ENCODE assay signal across 25 cellular contexts in the genomic region with DNA sequence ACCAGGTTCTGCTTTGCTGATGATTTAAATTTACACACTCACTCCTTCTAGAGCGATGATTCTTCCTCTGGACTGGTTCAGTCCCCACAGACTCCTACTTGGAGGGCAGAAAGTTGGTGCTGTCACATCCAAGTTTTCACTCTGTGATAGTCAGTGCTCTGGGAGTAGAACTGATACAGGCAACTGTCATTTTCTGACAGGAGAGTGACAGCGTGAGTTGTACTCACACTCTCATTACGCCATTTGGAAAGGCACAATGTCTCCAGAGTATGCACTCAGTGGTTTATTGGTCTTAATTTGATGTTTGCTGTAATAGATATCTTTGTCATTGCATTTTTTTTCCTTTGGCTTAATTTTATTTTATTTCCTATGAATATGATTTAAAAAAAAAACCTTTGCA.
A peak's percentile ranks its signal among the peaks of the same experiment; 100 is the strongest.
DNase-seq lines count a peak whose midpoint lies in the region; ATAC-seq, FAIRE-seq and TF ChIP-seq lines count a peak whose summit lies in the region.
"Had no signal": no experiment of that assay in that cellular context is flagged by ENCODE, and none has a peak within 500 bp of the region (broad histone marks: within the 10 kb centered on the region; RNA-seq: fewer than 3 reads in every experiment).

No MANE protein-coding gene starts in this region.

- in situ Hi-C loops in K562 (cut with MboI) = no loop called here

- TF ChIP-seq CTCF in K562 (IDR thresholded peaks at IDR 0.05 in 2 of 3, conservative IDR thresholded peaks at IDR 0.05 in 1 of 3; ENCODE audit: insufficient read depth in 2 of 3, low read depth in 1 of 3, low read length in 3 of 3) = no peak
- no peak for TF ChIP-seq CTCF in neural cell (IDR thresholded peaks at IDR 0.05; ENCODE audit: poor library complexity, severe bottlenecking)
- TF ChIP-seq CTCF in GM20000 (IDR thresholded peaks at IDR 0.05; ENCODE audit: extremely low read depth, missing control alignments) = no peak

- CTCF ChIA-PET in K562 (lab: Yijun Ruan, JAX; ENCODE audit: low intra/inter-chr PET ratio) = no interaction called here

- TF ChIP-seq RAD21 in K562 (CRISPR knock-in tag; conservative IDR thresholded peaks at IDR 0.05 in 1 of 2, IDR thresholded peaks at IDR 0.05 in 1 of 2) = no peak
- no peak for TF ChIP-seq RAD21 in neural cell (conservative IDR thresholded peaks at IDR 0.05)

- H3F3A ChIP-seq in neural cell (ENCODE audit: insufficient read depth, low read length, poor library complexity, severe bottlenecking) = peaks cover 3% of the 10 kb centered on the region

- TF ChIP-seq POLR2A in K562 (conservative IDR thresholded peaks at IDR 0.05) = no peak

- H3K36me3 ChIP-seq in K562 (ENCODE audit: control insufficient read depth, insufficient read depth, low read length) = no peaks in the 10 kb centered on the region
- no peaks in the 10 kb centered on the region for H3K36me3 ChIP-seq in neural cell (ENCODE audit: insufficient read depth, low read length)
- H3K36me3 ChIP-seq: BE2C, BLaER1 had no signal

- H4K20me1 ChIP-seq in K562 (replicated peaks; ENCODE audit: control insufficient read depth, insufficient read depth, low read length) (no peaks in the 10 kb centered on the region), neural cell (ENCODE audit: insufficient read depth) (no peaks in the 10 kb centered on the region)
- H4K20me1 ChIP-seq: BLaER1 had no signal

- H3K27me3 ChIP-seq in K562 (ENCODE audit: control insufficient read depth in 2 of 2, insufficient read depth in 2 of 2, low read length in 2 of 2) = no peaks in the 10 kb centered on the region
- H3K27me3 ChIP-seq in neural cell (ENCODE audit: insufficient read depth, low read depth, low read length) = no peaks in the 10 kb centered on the region
- H3K27me3 ChIP-seq: BE2C, BLaER1 had no signal

- no peaks in the 10 kb centered on the region for H3K9me1 ChIP-seq in K562 (ENCODE audit: control insufficient read depth, insufficient read depth, low read length)

- no peaks in the 10 kb centered on the region for H3K9me2 ChIP-seq in neural cell (ENCODE audit: insufficient read depth, low read length)

- DNase-seq in SHP77 treated with DMSO at 0.1 percent for 48 hours (lab: John Stamatoyannopoulos, UW) = peak; percentile 90
- DNase-seq in K562 (ENCODE audit: extremely low read depth in 1 of 4, low spot score in 3 of 4) = peak in 1 of 4 experiments; percentile 14
- DNase-seq in T1000 (lab: John Stamatoyannopoulos, UW) = no peak
- DNase-seq in GM20000 (ENCODE audit: low spot score) = no peak
- DNase-seq: 8988T; ACHN; BE2C; C1 segment of cervical spinal cord; CD4-positive, alpha-beta memory T cell; CD4-positive, CD25-positive, alpha-beta regulatory T cell; CD8-positive, alpha-beta memory T cell; COR-L47; DMS 273 treated with DMSO at 0.1 percent for 48 hours; DMS153; DMS53; DMS79; DND-41; EL; GDM1 had no signal

- FAIRE-seq in K562 (lab: Jason Lieb, UNC) = no peak
- FAIRE-seq: A204.1, GM12878, GM12892, GM18507 had no signal

- POLR2A ChIA-PET in K562 (lab: Yijun Ruan, JAX) = no interaction called here

- peak; percentile 53; the same call in 2 of the 3 replicates for ATAC-seq in K562
- ATAC-seq: GM12878 had no signal

- H2AFZ ChIP-seq in K562 (ENCODE audit: low read depth, low read length) (peak overlapping the region; percentile 69), neural cell (ENCODE audit: low read depth, low read length) (no peak overlapping the region)

- H3K9ac ChIP-seq in K562 (ENCODE audit: insufficient read depth in 1 of 2, low read depth in 2 of 2, low read length in 2 of 2) (no peak overlapping the region), neural cell (ENCODE audit: low read length) (no peak overlapping the region)
- H3K9ac ChIP-seq: BLaER1 had no signal

- H3K9me3 ChIP-seq in K562 (replicated peaks; ENCODE audit: control insufficient read depth, insufficient read depth, low read depth, low read length) = no peaks in the 10 kb centered on the region
- H3K9me3 ChIP-seq in neural cell (ENCODE audit: low read length) = no peaks in the 10 kb centered on the region
- H3K9me3 ChIP-seq: BE2C, BLaER1 had no signal

- H3K79me2 ChIP-seq in K562 (ENCODE audit: control insufficient read depth, insufficient read depth, low read length) (no peaks in the 10 kb centered on the region), neural cell (replicated peaks; ENCODE audit: insufficient read depth, low read length) (no peaks in the 10 kb centered on the region)

- no peak overlapping the region for H3K27ac ChIP-seq in K562 (ENCODE audit: extremely low read depth, low read depth, low read length)
- no peak overlapping the region for H3K27ac ChIP-seq in neural cell (ENCODE audit: low read length)
- H3K27ac ChIP-seq: BLaER1 had no signal

- H3K4me3 ChIP-seq in K562 (no peak overlapping the region), neural cell (ENCODE audit: low read length) (no peak overlapping the region)
- H3K4me3 ChIP-seq: BLaER1, GM12878 had no signal

- H3K4me2 ChIP-seq in K562 (ENCODE audit: insufficient read depth, low read length) (no peak overlapping the region), neural cell (ENCODE audit: low read length) (no peak overlapping the region)
- H3K4me2 ChIP-seq: BLaER1 had no signal

- no TSS peak for BruUV-seq in K562 (replicated peaks; lab: Mats Ljungman, UMichigan)

- no peaks in the 10 kb centered on the region for H3K4me1 ChIP-seq in K562 (replicated peaks in 1 of 2; ENCODE audit: control insufficient read depth in 2 of 2, insufficient read depth in 2 of 2, low read length in 2 of 2)
- H3K4me1 ChIP-seq: BE2C, BLaER1 had no signal

- WGBS in K562 (ENCODE audit: insufficient coverage, low coverage, missing lambda C conversion rate) = 46% methylated on average over 3 of the region's 3 CpGs

- TF ChIP-seq EP300 in K562 (IDR thresholded peaks at IDR 0.05; ENCODE audit: low read length) = no peak
- TF ChIP-seq EP300 in neural cell (conservative IDR thresholded peaks at IDR 0.05; ENCODE audit: poor library complexity, severe bottlenecking) = peak; percentile 99

- intact Hi-C loops in K562 (cut with micrococcal nuclease) = loop anchor here (10.0 kb wide), 2 partner anchors 609 to 749 kb away; no protein-coding TSS in a partner anchor

TF ChIP-seq in K562, 482 proteins besides CTCF, POLR2A, EP300 and RAD21 (continues in another document):
- TF ChIP-seq ZNF445 (CRISPR knock-in tag; IDR thresholded peaks at IDR 0.05; ENCODE audit: low read depth) = no peak
- peak; percentile 66 for TF ChIP-seq PKNOX1 (IDR thresholded peaks at IDR 0.05)
- peak; percentile 60 for TF ChIP-seq MEIS2 (IDR thresholded peaks at IDR 0.05; ENCODE audit: partially characterized antibody)
- TF ChIP-seq RB1 (IDR thresholded peaks at IDR 0.05; ENCODE audit: low read depth) = no peak
- TF ChIP-seq ZNF57 (CRISPR knock-in tag; IDR thresholded peaks at IDR 0.05) = no peak
- no peak for TF ChIP-seq RAD51 (IDR thresholded peaks at IDR 0.05; ENCODE audit: borderline replicate concordance, low read depth)
- no peak for TF ChIP-seq SETDB1 (IDR thresholded peaks at IDR 0.05; ENCODE audit: low read length)

TF ChIP-seq in neural cell, 6 proteins besides CTCF, POLR2A, EP300 and RAD21:
- TF ChIP-seq EZH2 (IDR thresholded peaks at IDR 0.05; ENCODE audit: borderline replicate concordance, insufficient read depth, low read length, poor library complexity, severe bottlenecking) (no peak), MXI1 (conservative IDR thresholded peaks at IDR 0.05; ENCODE audit: poor library complexity, severe bottlenecking) (no peak), POLR2AphosphoS5 (IDR thresholded peaks at IDR 0.05) (peak; percentile 97), SMC3 (conservative IDR thresholded peaks at IDR 0.05; ENCODE audit: poor library complexity) (no peak), TAF1 (IDR thresholded peaks at IDR 0.05; ENCODE audit: low read depth) (no peak)
- TF ChIP-seq, protein P1, sequence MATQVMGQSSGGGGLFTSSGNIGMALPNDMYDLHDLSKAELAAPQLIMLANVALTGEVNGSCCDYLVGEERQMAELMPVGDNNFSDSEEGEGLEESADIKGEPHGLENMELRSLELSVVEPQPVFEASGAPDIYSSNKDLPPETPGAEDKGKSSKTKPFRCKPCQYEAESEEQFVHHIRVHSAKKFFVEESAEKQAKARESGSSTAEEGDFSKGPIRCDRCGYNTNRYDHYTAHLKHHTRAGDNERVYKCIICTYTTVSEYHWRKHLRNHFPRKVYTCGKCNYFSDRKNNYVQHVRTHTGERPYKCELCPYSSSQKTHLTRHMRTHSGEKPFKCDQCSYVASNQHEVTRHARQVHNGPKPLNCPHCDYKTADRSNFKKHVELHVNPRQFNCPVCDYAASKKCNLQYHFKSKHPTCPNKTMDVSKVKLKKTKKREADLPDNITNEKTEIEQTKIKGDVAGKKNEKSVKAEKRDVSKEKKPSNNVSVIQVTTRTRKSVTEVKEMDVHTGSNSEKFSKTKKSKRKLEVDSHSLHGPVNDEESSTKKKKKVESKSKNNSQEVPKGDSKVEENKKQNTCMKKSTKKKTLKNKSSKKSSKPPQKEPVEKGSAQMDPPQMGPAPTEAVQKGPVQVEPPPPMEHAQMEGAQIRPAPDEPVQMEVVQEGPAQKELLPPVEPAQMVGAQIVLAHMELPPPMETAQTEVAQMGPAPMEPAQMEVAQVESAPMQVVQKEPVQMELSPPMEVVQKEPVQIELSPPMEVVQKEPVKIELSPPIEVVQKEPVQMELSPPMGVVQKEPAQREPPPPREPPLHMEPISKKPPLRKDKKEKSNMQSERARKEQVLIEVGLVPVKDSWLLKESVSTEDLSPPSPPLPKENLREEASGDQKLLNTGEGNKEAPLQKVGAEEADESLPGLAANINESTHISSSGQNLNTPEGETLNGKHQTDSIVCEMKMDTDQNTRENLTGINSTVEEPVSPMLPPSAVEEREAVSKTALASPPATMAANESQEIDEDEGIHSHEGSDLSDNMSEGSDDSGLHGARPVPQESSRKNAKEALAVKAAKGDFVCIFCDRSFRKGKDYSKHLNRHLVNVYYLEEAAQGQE (IDR thresholded peaks at IDR 0.05; ENCODE audit: borderline replicate concordance) = peak; percentile 68
